2 cellular contexts compared by ENCODE assay signal in genomic region chr12:87157791-87158190, GRCh38.
TF ChIP-seq lines count a peak whose summit lies in the region.

No MANE protein-coding gene starts in this region.

TF ChIP-seq in GM23338, 12 proteins besides CTCF, POLR2A, EP300 and RAD21 (continued from another document):
- TF ChIP-seq ZNF462 (CRISPR knock-in tag; IDR thresholded peaks at IDR 0.05): no peak
- TF ChIP-seq STAT1 (IDR thresholded peaks at IDR 0.05; ENCODE audit: unreplicated experiment): no peak
- TF ChIP-seq JUNB (IDR thresholded peaks at IDR 0.05; ENCODE audit: unreplicated experiment): no peak
TF ChIP-seq in GM23338: peak in this region for 0.

TF ChIP-seq in SK-N-SH treated with all-trans-retinoic acid at 6 μM for 48 hours, 23 proteins besides CTCF, POLR2A, EP300 and RAD21 (continued from another document):
- TF ChIP-seq TSHZ2 (CRISPR knock-in tag; IDR thresholded peaks at IDR 0.05): no peak
